Comparison of ENCODE assay signal across 11 cellular contexts in genomic region chr13:48902421-48902820, GRCh38.
DNase-seq lines count a peak whose midpoint lies in the region; ATAC-seq and TF ChIP-seq lines count a peak whose summit lies in the region.
"Had no signal": no experiment of that assay in that cellular context is flagged by ENCODE, and none has a peak within 500 bp of the region (broad histone marks: within the 10 kb centered on the region; RNA-seq: fewer than 3 reads in every experiment).

No MANE protein-coding gene starts in this region.

- H3F3A ChIP-seq in GM23338 (replicated peaks; ENCODE audit: low read depth) (no peaks in the 10 kb centered on the region), MM.1S (ENCODE audit: insufficient read depth, low read length) (no peaks in the 10 kb centered on the region)

- H3K4me1 Mint-ChIP-seq in GM23338, result no peaks in the 10 kb centered on the region
- H3K4me1 Mint-ChIP-seq: activated naive CD4-positive, alpha-beta T cell treated with anti-CD3 and anti-CD28 coated beads, Interleukin-2, amount 50 U/mL, for 24 hours had no signal

- H3K27me3 ChIP-seq in GM23338 (ENCODE audit: insufficient read depth), result no peaks in the 10 kb centered on the region
- H3K27me3 ChIP-seq in neutrophil, result no peaks in the 10 kb centered on the region
- no peaks in the 10 kb centered on the region for H3K27me3 ChIP-seq in MM.1S (replicated peaks; ENCODE audit: insufficient read depth, low read length)

- no peaks in the 10 kb centered on the region for H3K79me2 ChIP-seq in GM23338 (replicated peaks; ENCODE audit: insufficient read depth)
- H3K79me2 ChIP-seq in MM.1S (ENCODE audit: low read length), result no peaks in the 10 kb centered on the region

- H3K36me3 Mint-ChIP-seq in GM23338 (ENCODE audit: low read depth), result no peaks in the 10 kb centered on the region
- H3K36me3 Mint-ChIP-seq: activated naive CD4-positive, alpha-beta T cell treated with anti-CD3 and anti-CD28 coated beads, Interleukin-2, amount 50 U/mL, for 24 hours had no signal

- H3K9me2 ChIP-seq in GM23338 (ENCODE audit: insufficient read depth) (peaks cover 14% of the 10 kb centered on the region), MM.1S (replicated peaks; ENCODE audit: insufficient read depth, low read length) (no peaks in the 10 kb centered on the region)

- ATAC-seq in GM23338 (peak; percentile 86), HG02571 (IDR thresholded peaks at IDR 0.05; ENCODE audit: unreplicated experiment) (no peak)
- ATAC-seq: GM12878, mucosa of descending colon had no signal

- H3K36me3 ChIP-seq in GM23338 (ENCODE audit: insufficient read depth) (no peaks in the 10 kb centered on the region), neutrophil (no peaks in the 10 kb centered on the region), MM.1S (replicated peaks; ENCODE audit: insufficient read depth, low read length) (no peaks in the 10 kb centered on the region)

- H3K27me3 Mint-ChIP-seq in GM23338 (ENCODE audit: insufficient read depth, low read depth, poor library complexity), result no peaks in the 10 kb centered on the region

- H4K20me1 ChIP-seq in GM23338 (replicated peaks; ENCODE audit: insufficient read depth) (no peaks in the 10 kb centered on the region), MM.1S (ENCODE audit: insufficient read depth, low read length) (no peaks in the 10 kb centered on the region)

- no peaks in the 10 kb centered on the region; the same call in 2 of the 3 replicates for H3K9me3 Mint-ChIP-seq in GM23338
- H3K9me3 Mint-ChIP-seq: activated naive CD4-positive, alpha-beta T cell treated with anti-CD3 and anti-CD28 coated beads, Interleukin-2, amount 50 U/mL, for 24 hours had no signal

- H3K4me3 ChIP-seq in GM23338, result no peak overlapping the region
- no peak overlapping the region for H3K4me3 ChIP-seq in fibroblast of pulmonary artery (replicated peaks; ENCODE audit: low read depth, low read length)
- peak overlapping the region; percentile 1 for H3K4me3 ChIP-seq in neutrophil (ENCODE audit: low read depth in 1 of 2, low read length in 1 of 2)
- no peak overlapping the region for H3K4me3 ChIP-seq in MM.1S (ENCODE audit: low read length)
- H3K4me3 ChIP-seq: coronary artery, GM12878, mucosa of descending colon had no signal

- H3K27ac Mint-ChIP-seq in GM23338, result no peak overlapping the region
- H3K27ac Mint-ChIP-seq: activated naive CD4-positive, alpha-beta T cell treated with anti-CD3 and anti-CD28 coated beads, Interleukin-2, amount 50 U/mL, for 24 hours had no signal

- no peak overlapping the region for H3K4me3 Mint-ChIP-seq in GM23338
- H3K4me3 Mint-ChIP-seq: activated naive CD4-positive, alpha-beta T cell treated with anti-CD3 and anti-CD28 coated beads, Interleukin-2, amount 50 U/mL, for 24 hours had no signal

- no peak overlapping the region for H2AFZ ChIP-seq in GM23338
- H2AFZ ChIP-seq in MM.1S (ENCODE audit: low read length), result no peak overlapping the region

- no peak overlapping the region for H3K27ac ChIP-seq in GM23338 (ENCODE audit: low read depth)
- peak overlapping the region; percentile 86 for H3K27ac ChIP-seq in neutrophil
- no peak overlapping the region for H3K27ac ChIP-seq in MM.1S (ENCODE audit: low read length)
- H3K27ac ChIP-seq: coronary artery had no signal

- peak; percentile 50 for DNase-seq in GM23338 (ENCODE audit: low spot score)
- DNase-seq in NCI-H226, result peak; percentile 65
- DNase-seq in fibroblast of pulmonary artery (ENCODE audit: low read depth), result peak; percentile 50
- DNase-seq in MM.1S, result no peak
- no peak for DNase-seq in HUDEP-2 (lab: John Stamatoyannopoulos, UW; ENCODE audit: unreplicated experiment in 76 of 76)
- DNase-seq: mucosa of descending colon had no signal

- H3K4me1 ChIP-seq in GM23338 (ENCODE audit: insufficient read depth) (no peaks in the 10 kb centered on the region), neutrophil (ENCODE audit: control insufficient read depth in 1 of 2, insufficient read depth in 1 of 2, low read depth in 1 of 2, low read length in 1 of 2) (peaks cover 56 to 58% of the 10 kb centered on the region in 2 experiments), MM.1S (ENCODE audit: low read length) (0 out of 2 replicates have a peak, but pooled peaks cover 3% of the 10 kb centered on the region)

- no peak overlapping the region for H3K9ac ChIP-seq in MM.1S (ENCODE audit: low read length)

- H3K4me2 ChIP-seq in GM23338 (no peak overlapping the region), MM.1S (ENCODE audit: low read depth, low read length) (no peak overlapping the region)

- no peak for TF ChIP-seq CTCF in GM23338 (conservative IDR thresholded peaks at IDR 0.05; ENCODE audit: low read depth in 2 of 2)
- TF ChIP-seq CTCF in fibroblast of pulmonary artery (IDR thresholded peaks at IDR 0.05; ENCODE audit: low read length, missing control alignments), result no peak
- TF ChIP-seq CTCF in neutrophil (IDR thresholded peaks at IDR 0.05), result no peak
- no peak for TF ChIP-seq CTCF in MM.1S (IDR thresholded peaks at IDR 0.05; ENCODE audit: low read length)

- no peaks in the 10 kb centered on the region for H3K9me3 ChIP-seq in neutrophil
- H3K9me3 ChIP-seq in MM.1S (replicated peaks; ENCODE audit: insufficient read depth, low read length), result no peaks in the 10 kb centered on the region
- H3K9me3 ChIP-seq: mucosa of descending colon had no signal

TF ChIP-seq in GM23338, 12 proteins besides CTCF, POLR2A, EP300 and RAD21:
- TF ChIP-seq EZH2phosphoT487 (IDR thresholded peaks at IDR 0.05; ENCODE audit: unreplicated experiment), result no peak
- TF ChIP-seq NANOG (IDR thresholded peaks at IDR 0.05; ENCODE audit: borderline replicate concordance), result no peak
- TF ChIP-seq STAT1 (IDR thresholded peaks at IDR 0.05; ENCODE audit: unreplicated experiment), result no peak
TF ChIP-seq in GM23338: peak in this region for 0.

Comparison
In these comparisons a context has a peak if more than half of its experiments do, and no peak if none do; other contexts are left out.
1. DNase-seq: peak in GM23338 (single experiment), NCI-H226 (single experiment) and fibroblast of pulmonary artery (single experiment); none in MM.1S (single experiment) and HUDEP-2 (0 of 76).
2. H3K4me3 ChIP-seq: peak in neutrophil (2 of 2); none in GM23338 (single experiment), fibroblast of pulmonary artery (single experiment) and MM.1S (single experiment).